ENCODE assay signal across 11 cellular contexts in the genomic region with DNA sequence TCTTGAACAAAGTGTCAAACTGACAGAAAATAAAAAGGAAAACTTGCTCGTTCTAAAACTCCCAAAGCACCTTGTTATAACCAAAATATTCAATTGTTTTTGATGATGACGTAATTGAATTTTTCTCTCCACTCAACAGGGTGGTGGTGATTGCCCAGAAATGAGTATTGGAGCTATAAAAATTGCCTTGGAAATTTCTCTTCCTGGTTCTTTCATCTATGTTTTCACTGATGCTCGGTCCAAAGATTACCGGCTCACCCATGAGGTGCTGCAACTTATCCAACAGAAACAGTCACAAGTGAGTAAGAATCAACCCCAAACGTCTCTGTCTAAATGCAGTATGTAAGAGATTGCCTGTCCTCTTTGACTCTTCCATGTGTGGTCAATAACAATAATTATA.
"Had no signal": no experiment of that assay in that cellular context is flagged by ENCODE, and none has a peak within 500 bp of the region (broad histone marks: within the 10 kb centered on the region; RNA-seq: fewer than 3 reads in every experiment).

No MANE protein-coding gene starts in this region.

- H3K9me3 ChIP-seq: gastroesophageal sphincter, heart right ventricle, pancreas, upper lobe of left lung had no signal

- H3K4me1 Mint-ChIP-seq: activated naive CD8-positive, alpha-beta T cell treated with anti-CD3 and anti-CD28 coated beads, Interleukin-2, amount 10 ng/mL, durations not matched to agents 7 days and 5 days; naive thymus-derived CD4-positive, alpha-beta T cell had no signal

- H3K36me3 ChIP-seq: pancreas, upper lobe of left lung had no signal

- H3K4me3 ChIP-seq: gastroesophageal sphincter, heart right ventricle, pancreas, upper lobe of left lung had no signal

- H3K27me3 ChIP-seq: gastroesophageal sphincter, heart right ventricle, pancreas, upper lobe of left lung had no signal

- H3K4me3 Mint-ChIP-seq: activated naive CD8-positive, alpha-beta T cell treated with anti-CD3 and anti-CD28 coated beads, Interleukin-2, amount 10 ng/mL, durations not matched to agents 7 days and 5 days; naive thymus-derived CD4-positive, alpha-beta T cell had no signal

- H3K27ac Mint-ChIP-seq: activated naive CD8-positive, alpha-beta T cell treated with anti-CD3 and anti-CD28 coated beads, Interleukin-2, amount 10 ng/mL, durations not matched to agents 7 days and 5 days; naive thymus-derived CD4-positive, alpha-beta T cell had no signal

- H3K4me1 ChIP-seq: pancreas, upper lobe of left lung had no signal

- FAIRE-seq: bronchial epithelial cell, pancreas had no signal

- H3K9me3 Mint-ChIP-seq: activated naive CD8-positive, alpha-beta T cell treated with anti-CD3 and anti-CD28 coated beads, Interleukin-2, amount 10 ng/mL, durations not matched to agents 7 days and 5 days had no signal

- H3K27ac ChIP-seq: gastroesophageal sphincter, heart right ventricle, pancreas, upper lobe of left lung had no signal

- H3K36me3 Mint-ChIP-seq: activated naive CD8-positive, alpha-beta T cell treated with anti-CD3 and anti-CD28 coated beads, Interleukin-2, amount 10 ng/mL, durations not matched to agents 7 days and 5 days; naive thymus-derived CD4-positive, alpha-beta T cell had no signal

- DNase-seq: activated CD4-positive, CD25-positive, alpha-beta regulatory T cell treated with anti-CD3 and anti-CD28 coated beads, Interleukin-2, amount 50 U/mL, for 72 hours; activated naive CD4-positive, alpha-beta T cell; activated naive CD8-positive, alpha-beta T cell treated with anti-CD3 and anti-CD28 coated beads, Interleukin-2, amount 10 ng/mL, durations not matched to agents 7 days and 5 days; activated T-cell treated with anti-CD3 and anti-CD28 coated beads for 4 hours; heart right ventricle; naive thymus-derived CD4-positive, alpha-beta T cell; pancreas; stimulated activated naive CD4-positive, alpha-beta T cell; upper lobe of left lung had no signal

- ATAC-seq: gastroesophageal sphincter; naive thymus-derived CD4-positive, alpha-beta T cell; pancreas had no signal
